Comparison of ENCODE assay signal across 23 cellular contexts in the genomic region with DNA sequence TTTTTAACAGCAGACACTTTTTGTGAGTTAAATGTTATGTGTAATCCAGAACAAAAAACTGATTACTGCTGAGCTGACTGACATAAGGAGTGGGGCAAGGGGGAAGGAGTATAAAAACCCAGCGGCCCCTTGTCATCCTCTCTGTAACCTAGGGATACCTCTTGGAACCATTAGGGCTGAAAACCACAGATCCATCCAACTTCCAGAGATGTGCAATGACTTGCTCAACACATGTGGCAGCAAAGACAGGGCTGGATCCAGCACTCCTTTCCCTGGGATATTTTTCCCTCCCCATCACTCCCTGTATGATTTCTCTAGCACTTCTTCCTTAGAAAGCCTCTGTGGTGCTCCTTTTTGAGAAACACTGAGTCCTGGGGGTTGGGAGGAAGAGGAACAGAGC.
DNase-seq lines count a peak whose midpoint lies in the region; ATAC-seq and TF ChIP-seq lines count a peak whose summit lies in the region.
"Had no signal": no experiment of that assay in that cellular context is flagged by ENCODE, and none has a peak within 500 bp of the region (broad histone marks: within the 10 kb centered on the region; RNA-seq: fewer than 3 reads in every experiment).

No MANE protein-coding gene starts in this region.

- H4K8ac ChIP-seq in IMR-90 (ENCODE audit: low read depth in 2 of 2, low read length in 2 of 2), result no peak overlapping the region; a peak in 1 of 4 replicates

- peak overlapping the region; percentile 23; the same call in 1 of the 2 replicates for H3K18ac ChIP-seq in IMR-90 (ENCODE audit: low read depth, low read length)

- H3K14ac ChIP-seq in IMR-90 (replicated peaks; ENCODE audit: low read depth, low read length), result no peak overlapping the region

- no peak overlapping the region for H4K5ac ChIP-seq in IMR-90 (ENCODE audit: low read depth, low read length)

- intact Hi-C loops in IMR-90 (cut with micrococcal nuclease), result no loop called here
- intact Hi-C loops in sciatic nerve (cut with DNase I), result no loop called here

- no peak overlapping the region for H2AK9ac ChIP-seq in IMR-90 (replicated peaks; ENCODE audit: low read depth, low read length, poor library complexity)

- WGBS in IMR-90 (ENCODE audit: extremely low coverage in 2 of 2, insufficient read length in 1 of 2), 2 experiments, result no CpG with 5 or more reads among the region's 1 CpG
- WGBS in gastroesophageal sphincter (ENCODE audit: low coverage in 1 of 2), 2 donors, result 63 to 75% methylated on average over 1 of the region's 1 CpG

- no TSS peak for BruUV-seq in IMR-90 (replicated peaks; lab: Mats Ljungman, UMichigan)

- no peaks in the 10 kb centered on the region for H3K36me3 Mint-ChIP-seq in stimulated activated effector memory CD8-positive, alpha-beta T cell treated with anti-CD3 and anti-CD28 coated beads, Interleukin-12 subunit alpha, Interleukin-12 subunit beta, amount 100 ng/mL, for 72 hours
- H3K36me3 Mint-ChIP-seq: IgD-negative memory B cell had no signal

- no peak for TF ChIP-seq CTCF in IMR-90 (conservative IDR thresholded peaks at IDR 0.05; ENCODE audit: low read depth, low read length)
- TF ChIP-seq CTCF in gastroesophageal sphincter (IDR thresholded peaks at IDR 0.05), result no peak

- H3K4me1 Mint-ChIP-seq in stimulated activated effector memory CD8-positive, alpha-beta T cell treated with anti-CD3 and anti-CD28 coated beads, Interleukin-12 subunit alpha, Interleukin-12 subunit beta, amount 100 ng/mL, for 72 hours, result no peaks in the 10 kb centered on the region
- H3K4me1 Mint-ChIP-seq: B cell; IgD-negative memory B cell; stimulated activated naive CD8-positive, alpha-beta T cell treated with anti-CD3 and anti-CD28 coated beads, Interleukin-15, amount 100 ng/mL, for 72 hours had no signal

- TF ChIP-seq POLR2A in IMR-90 (IDR thresholded peaks at IDR 0.05; ENCODE audit: low read depth, low read length), result no peak
- TF ChIP-seq POLR2A in gastroesophageal sphincter (IDR thresholded peaks at IDR 0.05), result no peak

- H3K27ac ChIP-seq in IMR-90 (ENCODE audit: insufficient read depth, low read length) (no peak overlapping the region), gastroesophageal sphincter (peak overlapping the region in 3 of 4 donors; percentile 0 to 61 (median 50))
- H3K27ac ChIP-seq: tibial artery had no signal

- no peak overlapping the region for H2BK15ac ChIP-seq in IMR-90 (ENCODE audit: low read depth, low read length)

- no peaks in the 10 kb centered on the region for H3K9me3 Mint-ChIP-seq in stimulated activated effector memory CD8-positive, alpha-beta T cell treated with anti-CD3 and anti-CD28 coated beads, Interleukin-12 subunit alpha, Interleukin-12 subunit beta, amount 100 ng/mL, for 72 hours
- H3K9me3 Mint-ChIP-seq: stimulated activated naive CD8-positive, alpha-beta T cell treated with anti-CD3 and anti-CD28 coated beads, Interleukin-15, amount 100 ng/mL, for 72 hours had no signal

- peak overlapping the region; percentile 66 for H2AFZ ChIP-seq in IMR-90 (replicated peaks; ENCODE audit: low read length, poor library complexity)

- no peak overlapping the region for H3K4me3 Mint-ChIP-seq in stimulated activated effector memory CD8-positive, alpha-beta T cell treated with anti-CD3 and anti-CD28 coated beads, Interleukin-12 subunit alpha, Interleukin-12 subunit beta, amount 100 ng/mL, for 72 hours
- H3K4me3 Mint-ChIP-seq: activated CD8-positive, alpha-beta T cell treated with anti-CD3 and anti-CD28 coated beads, Interleukin-2, amount 10 ng/mL, durations not matched to agents 7 days and 5 days; B cell; IgD-negative memory B cell; stimulated activated naive CD8-positive, alpha-beta T cell treated with anti-CD3 and anti-CD28 coated beads, Interleukin-15, amount 100 ng/mL, for 72 hours had no signal

- TF ChIP-seq RAD21 in IMR-90 (IDR thresholded peaks at IDR 0.05; ENCODE audit: low read length), result no peak

- H3K27me3 ChIP-seq in IMR-90 (ENCODE audit: control insufficient read depth, insufficient read depth, low read length) (no peaks in the 10 kb centered on the region), adipocyte (replicated peaks; ENCODE audit: control insufficient read depth, insufficient read depth, low read length) (no peaks in the 10 kb centered on the region), gastroesophageal sphincter (no peaks in the 10 kb centered on the region)
- H3K27me3 ChIP-seq: tibial artery had no signal

- no peak overlapping the region for H3K4me2 ChIP-seq in IMR-90 (ENCODE audit: low read depth, low read length)

- no peak overlapping the region for H3K23ac ChIP-seq in IMR-90 (ENCODE audit: low read depth, low read length)

- H2BK5ac ChIP-seq in IMR-90 (ENCODE audit: low read depth, low read length, poor library complexity, severe bottlenecking), result no peak overlapping the region

- H4K91ac ChIP-seq in IMR-90 (ENCODE audit: insufficient read depth, low read depth, low read length), result no peak overlapping the region

- no peak overlapping the region for H2BK120ac ChIP-seq in IMR-90 (ENCODE audit: low read depth, low read length)

- dilution Hi-C loops in IMR-90 (cut with HindIII; ENCODE audit: low sequenced_read_pairs, unreplicated experiment), result no loop called here

- H2AK5ac ChIP-seq in IMR-90 (ENCODE audit: low read depth, low read length), result no peak overlapping the region

- H3K4me3 ChIP-seq in IMR-90 (ENCODE audit: insufficient read depth, low read depth, low read length) (no peak overlapping the region), adipocyte (ENCODE audit: low read length) (no peak overlapping the region), gastroesophageal sphincter (no peak overlapping the region)
- H3K4me3 ChIP-seq: lung, tibial artery had no signal

- H3K9ac ChIP-seq in IMR-90 (ENCODE audit: low read depth, low read length) (no peak overlapping the region), adipocyte (ENCODE audit: low read length) (peak overlapping the region; percentile 39)

- no peak overlapping the region for H3K56ac ChIP-seq in IMR-90 (ENCODE audit: extremely low read depth, insufficient read depth, low read length)

- POLR2A ChIA-PET in IMR-90 (lab: Charles Lee; ENCODE audit: unreplicated experiment), result no interaction called here

- CTCF ChIA-PET in IMR-90 (lab: Yijun Ruan, JAX), result interaction anchor here (0.5 kb wide), 1 partner anchor 307 kb away, joined by 5 read pairs; no protein-coding TSS in a partner anchor

- no peak for TF ChIP-seq EP300 in gastroesophageal sphincter (IDR thresholded peaks at IDR 0.05)

- H3K79me1 ChIP-seq in IMR-90 (ENCODE audit: low read depth in 1 of 2, low read length in 2 of 2), result no peaks in the 10 kb centered on the region

- H3K27ac Mint-ChIP-seq in stimulated activated effector memory CD8-positive, alpha-beta T cell treated with anti-CD3 and anti-CD28 coated beads, Interleukin-12 subunit alpha, Interleukin-12 subunit beta, amount 100 ng/mL, for 72 hours, result no peak overlapping the region
- H3K27ac Mint-ChIP-seq: activated CD8-positive, alpha-beta T cell treated with anti-CD3 and anti-CD28 coated beads, Interleukin-2, amount 10 ng/mL, durations not matched to agents 7 days and 5 days; B cell; IgD-negative memory B cell; stimulated activated naive CD8-positive, alpha-beta T cell treated with anti-CD3 and anti-CD28 coated beads, Interleukin-15, amount 100 ng/mL, for 72 hours had no signal

- no peak overlapping the region for H3K4ac ChIP-seq in IMR-90 (ENCODE audit: low read depth, low read length)

- DNase-seq in IMR-90, result no peak
- DNase-seq in adipocyte (ENCODE audit: low read depth), result no peak
- DNase-seq in sciatic nerve (ENCODE audit: low spot score), result no peak
- DNase-seq in stimulated activated effector memory CD8-positive, alpha-beta T cell treated with anti-CD3 and anti-CD28 coated beads, Interleukin-12 subunit alpha, Interleukin-12 subunit beta, amount 100 ng/mL, for 72 hours (ENCODE audit: low spot score in 2 of 2), result no peak
- DNase-seq: activated CD8-positive, alpha-beta T cell treated with anti-CD3 and anti-CD28 coated beads, Interleukin-2, amount 10 ng/mL, durations not matched to agents 7 days and 5 days; activated gamma-delta T cell treated with Interleukin-2 at 50 U/mL for 16 hours; amniotic stem cell; central memory CD4-positive, alpha-beta T cell; COR-L47; kidney; NCI-H1417 treated with DMSO at 0.1 percent for 48 hours; NCI-H526; nucleus accumbens; stimulated activated CD4-positive, alpha-beta T cell treated with anti-CD3 and anti-CD28 coated beads, Interleukin-12 subunit alpha, Interleukin-12 subunit beta, amount 100 ng/mL, for 4 hours; stimulated activated naive CD8-positive, alpha-beta T cell treated with anti-CD3 and anti-CD28 coated beads, Interleukin-15, amount 100 ng/mL, for 72 hours; tibial artery had no signal

- H3K4me1 ChIP-seq in IMR-90 (ENCODE audit: control insufficient read depth, insufficient read depth, low read length) (peaks cover 2% of the 10 kb centered on the region; the same call in 1 of the 2 replicates), adipocyte (ENCODE audit: control insufficient read depth, insufficient read depth, low read length) (peaks cover 28% of the 10 kb centered on the region), gastroesophageal sphincter (peaks cover 10 to 50% (median 11%) of the 10 kb centered on the region in 3 donors)

- no peaks in the 10 kb centered on the region for H3K9me1 ChIP-seq in IMR-90 (ENCODE audit: insufficient read depth, low read length)

- H3K9me3 ChIP-seq in IMR-90 (ENCODE audit: control insufficient read depth, insufficient read depth, low read length) (no peaks in the 10 kb centered on the region), adipocyte (ENCODE audit: control insufficient read depth, low read length) (no peaks in the 10 kb centered on the region), gastroesophageal sphincter (no peaks in the 10 kb centered on the region)
- H3K9me3 ChIP-seq: tibial artery had no signal

- no peak overlapping the region for H2BK20ac ChIP-seq in IMR-90 (ENCODE audit: low read depth, low read length)

- H4K20me1 ChIP-seq in IMR-90 (ENCODE audit: insufficient read depth, low read length), result no peaks in the 10 kb centered on the region

- in situ Hi-C loops in IMR-90 (cut with MboI; ENCODE audit: low sequenced_read_pairs), result no loop called here

- ATAC-seq in IMR-90 (ENCODE audit: low read depth), result no peak
- peak; percentile 83 for ATAC-seq in gastroesophageal sphincter
- peak; percentile 79 for ATAC-seq in sciatic nerve
- ATAC-seq in stimulated activated effector memory CD8-positive, alpha-beta T cell treated with anti-CD3 and anti-CD28 coated beads, Interleukin-12 subunit alpha, Interleukin-12 subunit beta, amount 100 ng/mL, for 72 hours, result no peak
- ATAC-seq in HG03095 (IDR thresholded peaks at IDR 0.05; ENCODE audit: unreplicated experiment), result no peak
- no peak for ATAC-seq in GM18519 (IDR thresholded peaks at IDR 0.05; ENCODE audit: low FRiP score, unreplicated experiment)
- ATAC-seq: activated CD4-positive, CD25-positive, alpha-beta regulatory T cell treated with anti-CD3 and anti-CD28 coated beads, Interleukin-2, amount 50 U/mL, for 24 hours; activated CD8-positive, alpha-beta T cell treated with anti-CD3 and anti-CD28 coated beads, Interleukin-2, amount 10 ng/mL, durations not matched to agents 7 days and 5 days; stimulated activated naive CD8-positive, alpha-beta T cell treated with anti-CD3 and anti-CD28 coated beads, Interleukin-15, amount 100 ng/mL, for 72 hours had no signal

- H3K36me3 ChIP-seq in IMR-90 (ENCODE audit: control insufficient read depth, insufficient read depth, low read length) (no peaks in the 10 kb centered on the region), adipocyte (ENCODE audit: control insufficient read depth, insufficient read depth, low read length, severe bottlenecking) (no peaks in the 10 kb centered on the region), gastroesophageal sphincter (no peaks in the 10 kb centered on the region)
- H3K36me3 ChIP-seq: tibial artery had no signal

Comparison
In these comparisons a context has a peak if more than half of its experiments do, and no peak if none do; other contexts are left out.
1. ATAC-seq: peak in gastroesophageal sphincter (single experiment) and sciatic nerve (single experiment); none in IMR-90 (single experiment), stimulated activated effector memory CD8-positive, alpha-beta T cell treated with anti-CD3 and anti-CD28 coated beads, Interleukin-12 subunit alpha, Interleukin-12 subunit beta, amount 100 ng/mL, for 72 hours (single experiment), HG03095 (single experiment) and GM18519 (single experiment).